32 cellular contexts compared by ENCODE assay signal in the genomic region with DNA sequence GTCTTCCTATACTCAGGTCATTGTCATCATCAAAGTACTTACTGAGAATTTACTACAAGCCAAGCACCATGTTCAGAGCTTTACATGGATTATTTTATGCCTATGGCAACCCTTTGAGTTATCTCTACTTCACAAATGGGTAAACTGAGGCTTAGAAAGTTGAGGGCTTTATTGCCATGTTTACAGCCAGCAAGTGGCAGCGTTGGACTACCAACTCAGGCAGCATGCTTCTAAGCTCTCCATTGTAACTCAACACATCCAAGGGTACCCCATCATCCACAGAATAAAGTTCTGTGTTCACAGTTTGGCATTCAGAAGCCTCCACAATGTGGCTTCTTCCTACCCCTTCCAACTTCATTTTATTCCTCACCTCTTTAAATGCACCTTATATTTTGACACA.
"Had no signal": no experiment of that assay in that cellular context is flagged by ENCODE, and none has a peak within 500 bp of the region (broad histone marks: within the 10 kb centered on the region; RNA-seq: fewer than 3 reads in every experiment).

No MANE protein-coding gene starts in this region.

- H3K4me1 ChIP-seq: adrenal gland, body of pancreas, esophagus squamous epithelium had no signal

- H3K4me3 Mint-ChIP-seq: activated CD4-positive, alpha-beta T cell treated with anti-CD3 and anti-CD28 coated beads, Interleukin-2, amount 10 ng/mL, durations not matched to agents 7 days and 5 days; activated CD8-positive, alpha-beta T cell treated with anti-CD3 and anti-CD28 coated beads for 36 hours; activated naive CD4-positive, alpha-beta T cell treated with anti-CD3 and anti-CD28 coated beads, Interleukin-2, amount 50 U/mL, for 24 hours; activated naive CD8-positive, alpha-beta T cell treated with anti-CD3 and anti-CD28 coated beads for 36 hours; activated naive CD8-positive, alpha-beta T cell treated with anti-CD3 and anti-CD28 coated beads, Interleukin-2, amount 50 U/mL, for 24 hours; activated T-cell treated with anti-CD3 and anti-CD28 coated beads, Interleukin-2, amount 50 U/mL, for 4 hours; activated T-helper 17 cell treated with anti-CD3 and anti-CD28 coated beads, Interleukin-2, amount 50 U/mL, for 72 hours; effector memory CD8-positive, alpha-beta T cell; T-helper 17 cell had no signal

- H3K36me3 Mint-ChIP-seq: activated naive CD4-positive, alpha-beta T cell treated with anti-CD3 and anti-CD28 coated beads, Interleukin-2, amount 50 U/mL, for 24 hours; activated naive CD8-positive, alpha-beta T cell treated with anti-CD3 and anti-CD28 coated beads for 36 hours had no signal

- H3K27ac ChIP-seq: adrenal gland, body of pancreas, epithelial cell of prostate, esophagus squamous epithelium had no signal

- FAIRE-seq: colon, endometrium, endothelial cell of umbilical vein had no signal

- H3K27ac Mint-ChIP-seq: activated CD4-positive, alpha-beta T cell treated with anti-CD3 and anti-CD28 coated beads, Interleukin-2, amount 10 ng/mL, durations not matched to agents 7 days and 5 days; activated CD8-positive, alpha-beta T cell treated with anti-CD3 and anti-CD28 coated beads for 36 hours; activated naive CD4-positive, alpha-beta T cell treated with anti-CD3 and anti-CD28 coated beads, Interleukin-2, amount 50 U/mL, for 24 hours; activated naive CD8-positive, alpha-beta T cell treated with anti-CD3 and anti-CD28 coated beads for 36 hours; activated naive CD8-positive, alpha-beta T cell treated with anti-CD3 and anti-CD28 coated beads, Interleukin-2, amount 50 U/mL, for 24 hours; activated T-helper 17 cell treated with anti-CD3 and anti-CD28 coated beads, Interleukin-2, amount 50 U/mL, for 72 hours; effector memory CD8-positive, alpha-beta T cell; T-helper 17 cell had no signal

- H3K27me3 ChIP-seq: adrenal gland, body of pancreas, esophagus squamous epithelium had no signal

- H3K27me3 Mint-ChIP-seq: activated CD4-positive, alpha-beta T cell treated with anti-CD3 and anti-CD28 coated beads, Interleukin-2, amount 10 ng/mL, durations not matched to agents 7 days and 5 days; activated CD8-positive, alpha-beta T cell treated with anti-CD3 and anti-CD28 coated beads for 36 hours; activated naive CD4-positive, alpha-beta T cell treated with anti-CD3 and anti-CD28 coated beads, Interleukin-2, amount 50 U/mL, for 24 hours; activated naive CD8-positive, alpha-beta T cell treated with anti-CD3 and anti-CD28 coated beads for 36 hours; activated naive CD8-positive, alpha-beta T cell treated with anti-CD3 and anti-CD28 coated beads, Interleukin-2, amount 50 U/mL, for 24 hours; activated T-helper 17 cell treated with anti-CD3 and anti-CD28 coated beads, Interleukin-2, amount 50 U/mL, for 72 hours; effector memory CD8-positive, alpha-beta T cell; T-helper 17 cell had no signal

- H3K9me3 ChIP-seq: adrenal gland, body of pancreas, esophagus squamous epithelium had no signal

- H3K36me3 ChIP-seq: adrenal gland, esophagus squamous epithelium had no signal

- H3K9me3 Mint-ChIP-seq: activated naive CD4-positive, alpha-beta T cell treated with anti-CD3 and anti-CD28 coated beads, Interleukin-2, amount 50 U/mL, for 24 hours; activated T-cell treated with anti-CD3 and anti-CD28 coated beads, Interleukin-2, amount 50 U/mL, for 4 hours; effector memory CD8-positive, alpha-beta T cell had no signal

- H3K4me1 Mint-ChIP-seq: activated CD4-positive, alpha-beta T cell treated with anti-CD3 and anti-CD28 coated beads, Interleukin-2, amount 10 ng/mL, durations not matched to agents 7 days and 5 days; activated naive CD4-positive, alpha-beta T cell treated with anti-CD3 and anti-CD28 coated beads, Interleukin-2, amount 50 U/mL, for 24 hours; activated naive CD8-positive, alpha-beta T cell treated with anti-CD3 and anti-CD28 coated beads for 36 hours; activated naive CD8-positive, alpha-beta T cell treated with anti-CD3 and anti-CD28 coated beads, Interleukin-2, amount 50 U/mL, for 24 hours; activated T-helper 17 cell treated with anti-CD3 and anti-CD28 coated beads, Interleukin-2, amount 50 U/mL, for 72 hours; T-helper 17 cell had no signal

- H3K4me3 ChIP-seq: adrenal gland, body of pancreas, esophagus squamous epithelium had no signal

- DNase-seq: activated CD4-positive, alpha-beta T cell treated with anti-CD3 and anti-CD28 coated beads for 1 hour; activated CD4-positive, alpha-beta T cell treated with anti-CD3 and anti-CD28 coated beads for 4 hours; activated CD4-positive, alpha-beta T cell treated with anti-CD3 and anti-CD28 coated beads, Interleukin-2, amount 10 ng/mL, durations not matched to agents 7 days and 5 days; activated CD4-positive, alpha-beta T cell treated with anti-CD3 and anti-CD28 coated beads, Interleukin-2, amount 50 U/mL, for 4 hours; activated CD8-positive, alpha-beta memory T cell treated with anti-CD3 and anti-CD28 coated beads for 24 hours; activated CD8-positive, alpha-beta T cell treated with anti-CD3 and anti-CD28 coated beads for 36 hours; activated effector memory CD4-positive, alpha-beta T cell treated with Interleukin-2 at 50 U/mL for 16 hours; activated gamma-delta T cell treated with Interleukin-2 at 50 U/mL for 16 hours; activated naive CD4-positive, alpha-beta T cell treated with Interleukin-2 at 50 U/mL for 16 hours; activated naive CD8-positive, alpha-beta T cell treated with anti-CD3 and anti-CD28 coated beads for 36 hours; activated naive CD8-positive, alpha-beta T cell treated with anti-CD3 and anti-CD28 coated beads, Interleukin-2, amount 50 U/mL, for 24 hours; activated T-cell treated with anti-CD3 and anti-CD28 coated beads, Interleukin-2, amount 50 U/mL, for 4 hours; adrenal gland; amygdala; aorta; body of pancreas; caudate nucleus; cortex of kidney; dermis blood vessel endothelial cell; effector CD4-positive, alpha-beta T cell; effector memory CD8-positive, alpha-beta T cell; esophagus squamous epithelium; foreskin melanocyte; head of caudate nucleus; T-helper 1 cell; T-helper 17 cell had no signal
